In the genomic region with DNA sequence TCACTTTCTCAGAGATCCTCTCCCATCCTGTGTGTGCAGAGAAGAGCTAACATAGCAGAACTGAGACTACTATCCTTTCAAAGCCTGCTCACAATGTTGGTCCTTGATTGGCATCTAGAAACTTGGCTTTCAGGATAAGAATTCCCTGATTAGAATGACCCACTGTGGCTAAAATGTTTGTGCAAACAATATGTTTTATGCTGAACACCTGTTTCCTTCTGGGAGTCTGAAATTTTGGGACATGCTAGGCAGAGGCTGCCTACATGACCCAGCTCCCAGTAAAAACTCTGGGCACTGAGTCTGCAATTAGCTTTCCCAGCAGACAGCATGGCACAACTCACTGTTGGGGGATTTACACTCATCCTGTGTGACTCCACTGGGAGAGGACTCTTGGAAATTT, we compare ENCODE assay signal across 26 cellular contexts.
DNase-seq lines count a peak whose midpoint lies in the region; ATAC-seq and TF ChIP-seq lines count a peak whose summit lies in the region.
"Had no signal": no experiment of that assay in that cellular context is flagged by ENCODE, and none has a peak within 500 bp of the region (broad histone marks: within the 10 kb centered on the region; RNA-seq: fewer than 3 reads in every experiment).

No MANE protein-coding gene starts in this region.

- no peak overlapping the region for H3K9ac ChIP-seq in HCT116 (ENCODE audit: low read length)

- H3K4me1 ChIP-seq in HCT116 (ENCODE audit: control insufficient read depth in 1 of 2, insufficient read depth in 2 of 2, low read length in 2 of 2) (peaks cover 14 to 35% of the 10 kb centered on the region in 2 experiments), PC-9 (replicated peaks; ENCODE audit: insufficient read depth) (peaks cover 44% of the 10 kb centered on the region)
- H3K4me1 ChIP-seq: tibial artery had no signal

- TF ChIP-seq RAD21 in HCT116 (IDR thresholded peaks at IDR 0.05; ENCODE audit: low read depth) = no peak

- no peak overlapping the region for H2AFZ ChIP-seq in HCT116 (ENCODE audit: low read depth, low read length, poor library complexity, severe bottlenecking)
- H2AFZ ChIP-seq in PC-9 = no peak overlapping the region
- H2AFZ ChIP-seq: GM23338 had no signal

- TF ChIP-seq POLR2A in HCT116 (IDR thresholded peaks at IDR 0.05; ENCODE audit: borderline replicate concordance, extremely low read depth, insufficient read depth, insufficient read length) = no peak

- no peaks in the 10 kb centered on the region for H3K36me3 ChIP-seq in HCT116 (ENCODE audit: control insufficient read depth in 1 of 2, insufficient read depth in 2 of 2, low read length in 2 of 2)
- H3K36me3 ChIP-seq in PC-9 (ENCODE audit: low read depth) = no peaks in the 10 kb centered on the region
- H3K36me3 ChIP-seq: esophagus squamous epithelium, tibial artery had no signal

- RAD21 ChIA-PET in HCT116 (lab: Charles Lee; ENCODE audit: low non-redundant PET in 1 of 2, low total read pairs in 2 of 2, uncharacterized antibody in 2 of 2, unreplicated experiment in 2 of 2) = no interaction called here

- H3K9me3 Mint-ChIP-seq in chondrocyte (ENCODE audit: low read depth) (peaks cover 2% of the 10 kb centered on the region), osteocyte (ENCODE audit: unreplicated experiment) (peaks cover 4% of the 10 kb centered on the region)
- H3K9me3 Mint-ChIP-seq: activated T-cell treated with anti-CD3 and anti-CD28 coated beads, Interleukin-2, amount 50 U/mL, for 4 hours; effector memory CD8-positive, alpha-beta T cell; GM23338; T-helper 2 cell treated with Interferon-gamma antibody and Interleukin-4, amounts not matched to agents 5 μg/mL and 100 μg/mL, for 36 hours had no signal

- H3K79me2 ChIP-seq in HCT116 (ENCODE audit: insufficient read depth, low read length) (no peaks in the 10 kb centered on the region), PC-9 (ENCODE audit: low read depth) (no peaks in the 10 kb centered on the region)

- POLR2A ChIA-PET in HCT116 (lab: Charles Lee) = interaction anchor here (1.6 kb wide), 1 partner anchor 8 kb away, joined by 3 read pairs; no protein-coding TSS in a partner anchor
- POLR2A ChIA-PET in PC-9 (lab: Charles Lee; ENCODE audit: unreplicated experiment) = interaction anchor here (0.6 to 0.7 kb wide), 2 partner anchors 141 to 226 kb away, joined by 3 to 5 read pairs; no protein-coding TSS in a partner anchor

- no peak overlapping the region for H3K4me3 Mint-ChIP-seq in chondrocyte (ENCODE audit: unreplicated experiment)
- no peak overlapping the region for H3K4me3 Mint-ChIP-seq in osteocyte (ENCODE audit: unreplicated experiment)
- H3K4me3 Mint-ChIP-seq: activated naive CD8-positive, alpha-beta T cell treated with anti-CD3 and anti-CD28 coated beads, Interleukin-2, amount 50 U/mL, for 24 hours; activated T-cell treated with anti-CD3 and anti-CD28 coated beads, Interleukin-2, amount 50 U/mL, for 4 hours; CD14-positive monocyte; effector memory CD8-positive, alpha-beta T cell; GM23338; T-helper 2 cell treated with Interferon-gamma antibody and Interleukin-4, amounts not matched to agents 5 μg/mL and 100 μg/mL, for 36 hours had no signal

- H3K9me3 ChIP-seq in HCT116 (ENCODE audit: control insufficient read depth in 1 of 2, insufficient read depth in 1 of 2, low read depth in 1 of 2, low read length in 2 of 2) (no peaks in the 10 kb centered on the region), PC-9 (ENCODE audit: insufficient read depth, low read depth) (peaks cover 6% of the 10 kb centered on the region; the same call in 1 of the 2 replicates)
- H3K9me3 ChIP-seq: esophagus squamous epithelium, tibial artery had no signal

- H3K27me3 ChIP-seq in HCT116 (ENCODE audit: insufficient read depth, low read length) (no peaks in the 10 kb centered on the region), PC-9 (ENCODE audit: insufficient read depth, low read depth) (no peaks in the 10 kb centered on the region)
- H3K27me3 ChIP-seq: tibial artery had no signal

- CTCF ChIA-PET in HCT116 (lab: Charles Lee) (no interaction called here), PC-9 (lab: Charles Lee) (interaction anchor here (0.7 kb wide), 1 partner anchor 8 kb away, joined by 4 read pairs; no protein-coding TSS in a partner anchor)

- H3K27ac Mint-ChIP-seq in chondrocyte (ENCODE audit: unreplicated experiment) (peak overlapping the region; percentile 37), osteocyte (ENCODE audit: unreplicated experiment) (peak overlapping the region; percentile 76)
- H3K27ac Mint-ChIP-seq: activated naive CD8-positive, alpha-beta T cell treated with anti-CD3 and anti-CD28 coated beads, Interleukin-2, amount 50 U/mL, for 24 hours; CD14-positive monocyte; effector memory CD8-positive, alpha-beta T cell; GM23338; T-helper 2 cell treated with Interferon-gamma antibody and Interleukin-4, amounts not matched to agents 5 μg/mL and 100 μg/mL, for 36 hours had no signal

- H3K36me3 Mint-ChIP-seq in chondrocyte (ENCODE audit: low read depth) (no peaks in the 10 kb centered on the region), osteocyte (ENCODE audit: unreplicated experiment) (no peaks in the 10 kb centered on the region)
- H3K36me3 Mint-ChIP-seq: CD14-positive monocyte had no signal

- peak; percentile 37 for ATAC-seq in HCT116
- ATAC-seq in HG02970 (IDR thresholded peaks at IDR 0.05; ENCODE audit: low FRiP score, unreplicated experiment) = no peak
- no peak for ATAC-seq in GM21367 (IDR thresholded peaks at IDR 0.05; ENCODE audit: unreplicated experiment)
- ATAC-seq: effector memory CD8-positive, alpha-beta T cell; GM23338; left colon had no signal

- no peak for DNase-seq in HCT116 (ENCODE audit: low read depth, low spot score)
- DNase-seq in PC-9 = no peak
- DNase-seq in chondrocyte (ENCODE audit: low spot score) = no peak
- DNase-seq in osteocyte (ENCODE audit: extremely low spot score, unreplicated experiment) = no peak
- no peak for DNase-seq in mucosa of gallbladder (ENCODE audit: low spot score)
- no peak for DNase-seq in GM13976 (ENCODE audit: low spot score)
- DNase-seq: activated CD4-positive, alpha-beta T cell treated with anti-CD3 and anti-CD28 coated beads for 48 hours; activated naive CD8-positive, alpha-beta T cell treated with anti-CD3 and anti-CD28 coated beads, Interleukin-2, amount 50 U/mL, for 24 hours; activated T-cell treated with anti-CD3 and anti-CD28 coated beads, Interleukin-2, amount 50 U/mL, for 4 hours; DND-41; effector memory CD8-positive, alpha-beta T cell; esophagus squamous epithelium; left colon; mesendoderm; NCI-H1092; NCI-H1930; NCI-H526; nucleus accumbens; small intestine; stimulated activated CD4-positive, alpha-beta T cell treated with anti-CD3 and anti-CD28 coated beads, Interleukin-2, amount 100 ng/mL, for 24 hours; tibial artery had no signal

- H3K4me3 ChIP-seq in HCT116 (replicated peaks in 1 of 2; ENCODE audit: low read depth in 1 of 2, low read length in 2 of 2) (no peak overlapping the region; a peak in 1 of 4 replicates), PC-9 (no peak overlapping the region)
- H3K4me3 ChIP-seq: esophagus squamous epithelium, GM23338, tibial artery had no signal

- H4K20me1 ChIP-seq in HCT116 (ENCODE audit: insufficient read depth) (no peaks in the 10 kb centered on the region), PC-9 (ENCODE audit: insufficient read depth) (no peaks in the 10 kb centered on the region)

- H3K9me2 ChIP-seq in HCT116 (ENCODE audit: insufficient read depth) (0 out of 2 replicates have a peak, but pooled peaks cover 3% of the 10 kb centered on the region), PC-9 (ENCODE audit: insufficient read depth) (no peaks in the 10 kb centered on the region)

- in situ Hi-C loops in GM13976 (cut with MboI; ENCODE audit: low sequenced_read_pairs, unreplicated experiment) = no loop called here

- BruUV-seq in HCT116 (replicated peaks; lab: Mats Ljungman, UMichigan) = no TSS peak
- no TSS peak for BruUV-seq in PC-9 (replicated peaks; lab: Mats Ljungman, UMichigan)

- H3K27ac ChIP-seq in HCT116 (ENCODE audit: low read depth, low read length) (peak overlapping the region; percentile 28; the same call in 1 of the 2 replicates), PC-9 (peak overlapping the region; percentile 78)
- H3K27ac ChIP-seq: esophagus squamous epithelium, tibial artery had no signal

- intact Hi-C loops in HCT116 (cut with micrococcal nuclease) (no loop called here), PC-9 (cut with micrococcal nuclease; ENCODE audit: unreplicated experiment) (loop anchor here (10.0 kb wide), 2 partner anchors 65 to 355 kb away; a partner anchor contains a TSS)

- H3K27me3 Mint-ChIP-seq in chondrocyte (ENCODE audit: low read depth) = no peaks in the 10 kb centered on the region
- no peaks in the 10 kb centered on the region for H3K27me3 Mint-ChIP-seq in osteocyte (ENCODE audit: unreplicated experiment)
- H3K27me3 Mint-ChIP-seq: activated naive CD8-positive, alpha-beta T cell treated with anti-CD3 and anti-CD28 coated beads, Interleukin-2, amount 50 U/mL, for 24 hours had no signal

- peaks cover 20% of the 10 kb centered on the region for H3F3A ChIP-seq in PC-9 (ENCODE audit: insufficient read depth, low read depth)

- TF ChIP-seq CTCF in HCT116 (IDR thresholded peaks at IDR 0.05 in 2 of 3, conservative IDR thresholded peaks at IDR 0.05 in 1 of 3; ENCODE audit: borderline replicate concordance in 1 of 3, insufficient read depth in 1 of 3, low read depth in 2 of 3, low read length in 2 of 3) = no peak
- no peak for TF ChIP-seq CTCF in PC-9 (conservative IDR thresholded peaks at IDR 0.05)
- no peak for TF ChIP-seq CTCF in chondrocyte (IDR thresholded peaks at IDR 0.05)
- no peak for TF ChIP-seq CTCF in osteocyte (IDR thresholded peaks at IDR 0.05)
- no peak for TF ChIP-seq CTCF in GM13976 (IDR thresholded peaks at IDR 0.05; ENCODE audit: borderline replicate concordance, control extremely low read depth, extremely low read depth, insufficient read depth, missing control alignments)

- H3K4me1 Mint-ChIP-seq in chondrocyte (ENCODE audit: low read depth) (peaks cover 44% of the 10 kb centered on the region), osteocyte (ENCODE audit: unreplicated experiment) (peaks cover 42% of the 10 kb centered on the region)

- H3K4me2 ChIP-seq in HCT116 (ENCODE audit: low read length) (peak overlapping the region; percentile 55), PC-9 (peak overlapping the region; percentile 55)
- H3K4me2 ChIP-seq: GM23338 had no signal

TF ChIP-seq in HCT116, 20 proteins besides CTCF, POLR2A, EP300 and RAD21 (continues in another document):
- TF ChIP-seq ZFX (IDR thresholded peaks at IDR 0.05) = no peak
- no peak for TF ChIP-seq FOSL1 (IDR thresholded peaks at IDR 0.05; ENCODE audit: low read depth)
- no peak for TF ChIP-seq POLR2AphosphoS5 (IDR thresholded peaks at IDR 0.05; ENCODE audit: low read depth, low read length)
- TF ChIP-seq EZH2phosphoT487 (IDR thresholded peaks at IDR 0.05; ENCODE audit: borderline replicate concordance) = no peak
- TF ChIP-seq SP1 (IDR thresholded peaks at IDR 0.05; ENCODE audit: low read depth) = no peak
- TF ChIP-seq, protein P1, sequence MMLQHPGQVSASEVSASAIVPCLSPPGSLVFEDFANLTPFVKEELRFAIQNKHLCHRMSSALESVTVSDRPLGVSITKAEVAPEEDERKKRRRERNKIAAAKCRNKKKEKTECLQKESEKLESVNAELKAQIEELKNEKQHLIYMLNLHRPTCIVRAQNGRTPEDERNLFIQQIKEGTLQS (IDR thresholded peaks at IDR 0.05) = no peak
- TF ChIP-seq YY1 (IDR thresholded peaks at IDR 0.05; ENCODE audit: extremely low read depth, insufficient replicate concordance, low read depth, low read length) = no peak
